Comparison of ENCODE assay signal across 11 cellular contexts in the genomic region with DNA sequence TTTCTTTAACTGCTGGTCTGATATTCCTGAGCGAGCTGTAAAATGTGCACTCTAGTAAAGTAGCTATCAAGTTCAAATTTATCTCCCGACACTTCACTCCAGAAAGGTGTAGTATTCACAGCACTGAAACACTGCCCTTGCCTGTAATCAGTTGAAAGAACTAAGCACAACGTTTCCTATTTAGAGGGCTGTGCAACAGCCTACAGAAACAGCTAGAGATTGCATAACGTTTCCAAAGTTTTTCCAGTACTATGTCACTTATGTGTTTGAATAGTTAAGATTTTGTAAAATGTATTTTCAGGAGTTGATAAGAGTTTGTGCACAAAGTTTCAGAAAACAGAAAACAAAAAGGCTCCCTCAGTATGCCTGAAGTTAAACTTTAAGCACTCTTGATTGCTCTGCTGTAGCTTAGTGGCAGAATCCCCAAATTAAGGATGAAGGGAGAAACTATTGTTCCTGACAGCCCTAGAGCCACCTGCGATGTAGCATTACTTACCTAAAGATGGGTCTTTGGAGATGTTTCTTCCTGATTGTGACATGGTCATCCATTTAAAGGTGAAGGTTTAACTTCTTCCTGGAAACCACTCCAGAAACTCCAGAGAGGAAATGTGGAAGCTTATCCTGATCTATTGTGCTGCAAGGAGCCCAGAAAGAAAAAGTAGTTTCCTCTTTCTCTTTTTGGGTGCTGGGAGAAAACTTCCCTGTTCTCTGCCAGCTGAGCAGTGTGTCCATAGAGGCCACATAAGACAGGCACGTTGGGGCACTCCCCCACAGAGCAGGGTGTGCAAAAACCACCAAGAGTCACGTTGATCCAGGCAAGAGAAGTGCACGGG. TPM values are rescaled to one million over a fixed set of nuclear protein-coding genes. Genes with fewer than 3 reads are reported as not detected.
A peak's percentile ranks its signal among the peaks of the same experiment; 100 is the strongest.
DNase-seq lines count a peak whose midpoint lies in the region; ATAC-seq and TF ChIP-seq lines count a peak whose summit lies in the region.
"Had no signal": no experiment of that assay in that cellular context is flagged by ENCODE, and none has a peak within 500 bp of the region (broad histone marks: within the 10 kb centered on the region; RNA-seq: fewer than 3 reads in every experiment).

No MANE protein-coding gene starts in this region.

- H4K91ac ChIP-seq in mesenchymal stem cell (ENCODE audit: low read length) = peak overlapping the region; percentile 80

- no peaks in the 10 kb centered on the region for H3K79me1 ChIP-seq in mesenchymal stem cell (replicated peaks; ENCODE audit: low read length, poor library complexity, severe bottlenecking)

- H3K4me1 ChIP-seq in mesenchymal stem cell (ENCODE audit: control insufficient read depth, insufficient read depth, low read depth, low read length) (peaks cover 3% of the 10 kb centered on the region), subcutaneous abdominal adipose tissue (ENCODE audit: control insufficient read depth in 5 of 5, insufficient read depth in 5 of 5, low read length in 5 of 5) (peaks cover 0 to 14% (median 10%) of the 10 kb centered on the region in 5 donors)
- H3K4me1 ChIP-seq: Caco-2 had no signal

- H2BK12ac ChIP-seq in mesenchymal stem cell (ENCODE audit: low read length in 2 of 2) = peak overlapping the region in 1 of 2 experiments; percentile 52

- H3K18ac ChIP-seq in mesenchymal stem cell (ENCODE audit: low read depth in 1 of 2, low read length in 2 of 2) = peak overlapping the region; percentile 90 to 98

- no peak overlapping the region for H2BK5ac ChIP-seq in mesenchymal stem cell (ENCODE audit: low read depth, low read length, poor library complexity, severe bottlenecking)

- H3K9me3 ChIP-seq in MG63 (no peaks in the 10 kb centered on the region), mesenchymal stem cell (ENCODE audit: control insufficient read depth, low read length) (no peaks in the 10 kb centered on the region), subcutaneous abdominal adipose tissue (ENCODE audit: control insufficient read depth in 5 of 5, low read length in 5 of 5) (no peaks in the 10 kb centered on the region)
- H3K9me3 ChIP-seq: Caco-2 had no signal

- H4K8ac ChIP-seq in mesenchymal stem cell (ENCODE audit: low read length) = peak overlapping the region; percentile 96

- WGBS in mesenchymal stem cell = 71% methylated on average over 7 of the region's 8 CpGs

- H3K4me3 ChIP-seq in MG63 = peak overlapping the region; percentile 31
- peak overlapping the region in 1 of 2 experiments; percentile 80 for H3K4me3 ChIP-seq in mesenchymal stem cell (ENCODE audit: insufficient read depth in 1 of 2, low read depth in 1 of 2, low read length in 2 of 2)
- peak overlapping the region; percentile 59 to 73 (median 65) for H3K4me3 ChIP-seq in subcutaneous abdominal adipose tissue (ENCODE audit: low read depth in 1 of 5, low read length in 5 of 5)

- H3K36me3 Mint-ChIP-seq in endothelial cell (ENCODE audit: low read depth, unreplicated experiment) = no peaks in the 10 kb centered on the region
- H3K36me3 Mint-ChIP-seq: naive B cell had no signal

- H2BK15ac ChIP-seq in mesenchymal stem cell (ENCODE audit: low read depth, poor library complexity, severe bottlenecking) = no peak overlapping the region

- peak overlapping the region in 1 of 2 experiments; percentile 59 for H3K23ac ChIP-seq in mesenchymal stem cell (ENCODE audit: low read length in 2 of 2)

- no peaks in the 10 kb centered on the region for H3K36me3 ChIP-seq in MG63
- H3K36me3 ChIP-seq in mesenchymal stem cell (ENCODE audit: control insufficient read depth in 1 of 2, insufficient read depth in 2 of 2, low read depth in 1 of 2, low read length in 2 of 2) = no peaks in the 10 kb centered on the region
- no peaks in the 10 kb centered on the region for H3K36me3 ChIP-seq in subcutaneous abdominal adipose tissue (ENCODE audit: control insufficient read depth in 5 of 5, insufficient read depth in 5 of 5, low read length in 5 of 5)

- no peaks in the 10 kb centered on the region for H3K27me3 Mint-ChIP-seq in endothelial cell (ENCODE audit: unreplicated experiment)

- H3K27ac ChIP-seq in mesenchymal stem cell (ENCODE audit: low read length, poor library complexity, severe bottlenecking) = peak overlapping the region; percentile 20
- no peak overlapping the region for H3K27ac ChIP-seq in subcutaneous abdominal adipose tissue (ENCODE audit: low read depth, low read length)

- H3K4me2 ChIP-seq in mesenchymal stem cell (ENCODE audit: low read length, poor library complexity, severe bottlenecking) = peak overlapping the region; percentile 37

- DNase-seq in MG63 (no peak), endothelial cell (ENCODE audit: low spot score) (no peak), mesenchymal stem cell (peak; percentile 53)
- no peak for DNase-seq in effector CD8-positive, alpha-beta T cell (lab: John Stamatoyannopoulos, UW)
- DNase-seq: activated naive CD4-positive, alpha-beta T cell treated with anti-CD3 and anti-CD28 coated beads, Interleukin-2, amount 50 U/mL, for 16 hours; Caco-2; naive B cell had no signal

- H3K4ac ChIP-seq in mesenchymal stem cell (ENCODE audit: low read depth in 1 of 2, low read length in 2 of 2) = peak overlapping the region in 1 of 2 experiments; percentile 67

- peak overlapping the region; percentile 74 to 81 for H3K14ac ChIP-seq in mesenchymal stem cell (ENCODE audit: low read length in 2 of 2)

- peak overlapping the region; percentile 61 for H2AFZ ChIP-seq in mesenchymal stem cell (ENCODE audit: low read depth, low read length)

- ATAC-seq in GM21526 (IDR thresholded peaks at IDR 0.05; ENCODE audit: low FRiP score, unreplicated experiment) = no peak
- ATAC-seq in GM19467 (IDR thresholded peaks at IDR 0.05; ENCODE audit: unreplicated experiment) = no peak
- no peak for ATAC-seq in HG03354 (IDR thresholded peaks at IDR 0.05; ENCODE audit: poor library complexity, severe bottlenecking, unreplicated experiment)

- peak overlapping the region; percentile 91 for H3K9ac ChIP-seq in mesenchymal stem cell (ENCODE audit: low read length)
- H3K9ac ChIP-seq in subcutaneous abdominal adipose tissue (ENCODE audit: low read length in 5 of 5) = peak overlapping the region; percentile 2 to 62 (median 46)

- H3K9me3 Mint-ChIP-seq in endothelial cell (ENCODE audit: unreplicated experiment) = no peaks in the 10 kb centered on the region

- H3K4me3 Mint-ChIP-seq in endothelial cell (ENCODE audit: unreplicated experiment) = no peak overlapping the region
- H3K4me3 Mint-ChIP-seq: naive B cell had no signal

- peak overlapping the region; percentile 34 for H2BK120ac ChIP-seq in mesenchymal stem cell (ENCODE audit: low read depth, low read length)

- peak overlapping the region; percentile 92 for H2AK5ac ChIP-seq in mesenchymal stem cell (ENCODE audit: low read length, severe bottlenecking)

- no peak for TF ChIP-seq CTCF in endothelial cell (IDR thresholded peaks at IDR 0.05; ENCODE audit: unreplicated experiment)

- peaks cover 13% of the 10 kb centered on the region for H3K4me1 Mint-ChIP-seq in endothelial cell (ENCODE audit: unreplicated experiment)
- H3K4me1 Mint-ChIP-seq: naive B cell had no signal

- H3K27ac Mint-ChIP-seq in endothelial cell (ENCODE audit: unreplicated experiment) = peak overlapping the region; percentile 86

- H3K27me3 ChIP-seq in MG63 (no peaks in the 10 kb centered on the region), mesenchymal stem cell (ENCODE audit: control insufficient read depth in 1 of 2, insufficient read depth in 1 of 2, low read length in 2 of 2) (no peaks in the 10 kb centered on the region), subcutaneous abdominal adipose tissue (ENCODE audit: control insufficient read depth in 5 of 5, insufficient read depth in 4 of 5, low read length in 5 of 5) (no peaks in the 10 kb centered on the region)

RNA-seq across cellular contexts. Expression of gene PDE1A, which starts 0.5 kb away (rescaled TPM):
- total RNA-seq in MG63 (2014; rRNA removed; shearing (Covaris generic); ENCODE audit: low replicate concordance) = 2.6 and 7.0 TPM in 2 replicates
- 21.6 TPM for total RNA-seq in endothelial cell (ENCODE audit: unreplicated experiment)
- 7.7 TPM for polyA plus RNA-seq in mesenchymal stem cell (2013, experiment 1 of 2)
- polyA plus RNA-seq in mesenchymal stem cell (2013, experiment 2 of 2) = 8.7 TPM
- total RNA-seq: Caco-2 had no signal
